8 cellular contexts compared by ENCODE assay signal in the genomic region with DNA sequence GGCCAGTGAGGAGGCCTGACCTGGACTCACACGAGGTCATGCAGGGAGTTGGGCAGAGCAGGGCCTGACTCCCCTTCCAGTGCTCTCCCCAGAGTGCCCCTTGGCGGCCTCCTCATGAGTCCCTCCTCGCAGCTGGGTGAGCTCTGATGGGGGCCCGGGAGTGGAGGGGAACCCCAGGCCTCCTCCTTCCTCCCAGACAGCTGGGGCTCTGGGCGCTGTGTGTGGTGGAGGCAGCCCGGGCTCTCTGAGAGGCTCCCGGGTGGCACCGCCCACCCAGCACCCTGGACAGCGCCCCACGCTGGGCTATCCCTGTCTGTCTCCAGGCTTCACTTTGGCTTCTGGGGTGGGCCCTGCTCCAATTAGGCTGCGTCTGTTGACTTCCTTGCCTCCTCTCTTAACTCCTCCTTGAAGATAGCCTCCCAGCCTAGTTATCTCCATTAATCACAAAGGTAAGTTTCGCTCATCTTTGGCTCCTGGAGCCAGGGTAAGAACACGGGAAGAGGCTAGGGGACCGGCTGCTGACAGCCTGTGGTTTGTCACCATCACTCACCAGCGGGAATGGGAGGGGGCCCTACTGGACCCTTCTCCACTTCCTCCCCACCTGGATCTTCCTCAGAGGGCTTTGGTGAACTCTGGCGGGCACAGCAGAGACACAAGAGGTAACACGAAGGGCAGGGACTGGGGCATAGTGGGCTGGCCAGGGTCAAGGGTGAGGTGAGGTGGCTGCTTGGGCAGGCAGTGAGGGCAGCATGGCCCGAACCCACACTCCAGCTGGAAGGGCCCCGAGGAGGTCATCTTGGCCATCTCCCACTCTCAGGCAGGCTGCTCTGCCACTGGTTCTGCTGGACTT. TPM values are rescaled to one million over a fixed set of nuclear protein-coding genes. Genes with fewer than 3 reads are reported as not detected.
DNase-seq lines count a peak whose midpoint lies in the region; ATAC-seq, FAIRE-seq and TF ChIP-seq lines count a peak whose summit lies in the region.

No MANE protein-coding gene starts in this region.

- WGBS in pancreas, 2 donors = 59 to 65% methylated on average over 17 to 19 of the region's 19 CpGs

- H3K36me3 ChIP-seq in pancreas = no peaks in the 10 kb centered on the region

- no peaks in the 10 kb centered on the region for H3K36me3 Mint-ChIP-seq in effector memory CD8-positive, alpha-beta T cell (ENCODE audit: insufficient read depth)

- no peak overlapping the region for H3K27ac ChIP-seq in pancreas

- no peaks in the 10 kb centered on the region for H3K9me3 Mint-ChIP-seq in effector memory CD8-positive, alpha-beta T cell

- H3K27me3 Mint-ChIP-seq in effector memory CD8-positive, alpha-beta T cell = peaks cover 56 to 78% of the 10 kb centered on the region in 2 donors

- TF ChIP-seq CTCF in GM13977 (IDR thresholded peaks at IDR 0.05; ENCODE audit: extremely low read depth, insufficient read depth, missing control alignments) (no peak), NB4 (IDR thresholded peaks at IDR 0.05; ENCODE audit: low read depth, low read length) (no peak), pancreas (IDR thresholded peaks at IDR 0.05) (no peak)

- H3K4me3 Mint-ChIP-seq in effector memory CD8-positive, alpha-beta T cell = no peak overlapping the region

- H3K4me3 ChIP-seq in NB4 (ENCODE audit: low read depth, low read length) (no peak overlapping the region), pancreas (no peak overlapping the region)

- intact Hi-C loops in pancreas (cut with DNase I) = no loop called here

- H3K4me1 Mint-ChIP-seq in effector memory CD8-positive, alpha-beta T cell (ENCODE audit: low read depth in 2 of 2) = no peaks in the 10 kb centered on the region

- DNase-seq in GM13977 (ENCODE audit: low spot score) (peak; percentile 73), NB4 (ENCODE audit: low read depth) (peak; percentile 54), pancreas (peak in 2 of 6 donors; percentile 51 to 60), NCI-H1417 treated with DMSO at 0.1 percent for 48 hours (lab: John Stamatoyannopoulos, UW) (no peak), NCI-H2029 treated with DMSO at 0.1 percent for 48 hours (lab: John Stamatoyannopoulos, UW) (no peak), superior temporal gyrus (ENCODE audit: extremely low spot score) (no peak)
- peak in 1 of 3 experiments; percentile 23 for DNase-seq in effector memory CD8-positive, alpha-beta T cell

- ATAC-seq in effector memory CD8-positive, alpha-beta T cell (replicated peaks) = peak; percentile 60
- ATAC-seq in pancreas (peak in 3 of 4 donors; percentile 55 to 82 (median 57)), GM21390 (IDR thresholded peaks at IDR 0.05; ENCODE audit: unreplicated experiment) (no peak)

- in situ Hi-C loops in GM13977 (cut with MboI; ENCODE audit: low pct_unique_long_range_greater_than_20kb, low sequenced_read_pairs, unreplicated experiment) = no loop called here

- FAIRE-seq in pancreas (lab: Jason Lieb, UNC) = no peak

- H3K9me3 ChIP-seq in pancreas = no peaks in the 10 kb centered on the region

- H3K27ac Mint-ChIP-seq in effector memory CD8-positive, alpha-beta T cell = no peak overlapping the region

- TF ChIP-seq POLR2A in NB4 (IDR thresholded peaks at IDR 0.05; ENCODE audit: extremely low read depth, insufficient read length) = no peak

- H3K4me1 ChIP-seq in pancreas = no peaks in the 10 kb centered on the region

- no peaks in the 10 kb centered on the region for H3K27me3 ChIP-seq in pancreas

RNA-seq across cellular contexts. Expression of a gene that starts 13.1 kb away (rescaled TPM):
- total RNA-seq in pancreas = under 1 TPM; 0.06 to 0.66 (median 0.08) TPM
- under 1 TPM; 0.45 to 0.49 TPM for polyA plus RNA-seq in pancreas

Comparison
In these comparisons a context has a peak if more than half of its experiments do, and no peak if none do; other contexts are left out.
1. DNase-seq: peak in GM13977 (single experiment) and NB4 (single experiment); none in NCI-H1417 treated with DMSO at 0.1 percent for 48 hours (single experiment), NCI-H2029 treated with DMSO at 0.1 percent for 48 hours (single experiment) and superior temporal gyrus (single experiment).